In the genomic region with DNA sequence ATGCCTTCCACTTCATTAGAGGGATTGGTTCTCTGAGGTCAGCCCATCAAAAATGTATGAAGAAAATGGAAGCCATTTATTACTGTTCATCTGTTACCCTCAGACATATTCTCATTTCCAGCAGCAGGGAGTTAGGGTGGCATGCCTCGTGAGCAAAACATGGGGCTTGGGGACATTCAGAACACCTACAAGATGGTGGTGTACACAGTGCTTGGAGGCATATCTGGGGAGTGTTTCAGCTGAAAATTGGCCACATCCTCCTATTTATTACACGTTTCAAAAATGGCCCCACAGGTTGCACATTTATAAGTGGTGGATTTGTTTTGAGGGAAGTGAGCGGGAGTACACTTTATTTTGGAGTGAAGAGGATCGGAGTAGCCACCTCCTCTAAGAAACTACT, we compare ENCODE assay signal across 11 cellular contexts.
A peak's percentile ranks its signal among the peaks of the same experiment; 100 is the strongest.
DNase-seq lines count a peak whose midpoint lies in the region; ATAC-seq, FAIRE-seq and TF ChIP-seq lines count a peak whose summit lies in the region.
"Had no signal": no experiment of that assay in that cellular context is flagged by ENCODE, and none has a peak within 500 bp of the region (broad histone marks: within the 10 kb centered on the region; RNA-seq: fewer than 3 reads in every experiment).

No MANE protein-coding gene starts in this region.

- POLR2A ChIA-PET in A673 (lab: Charles Lee; ENCODE audit: low non-redundant PET) = no interaction called here
- POLR2A ChIA-PET in GM12878 (lab: Charles Lee) = interaction anchor here (0.6 kb wide), 1 partner anchor 63 kb away, joined by 3 read pairs; no protein-coding TSS in a partner anchor

- peaks cover 61% of the 10 kb centered on the region for H3K4me1 Mint-ChIP-seq in nephron progenitor cell

- H3K9me3 ChIP-seq in A673 (ENCODE audit: low read depth, low read length, poor library complexity, severe bottlenecking) (no peaks in the 10 kb centered on the region), GM12878 (replicated peaks; ENCODE audit: control insufficient read depth, insufficient read depth, low read length) (no peaks in the 10 kb centered on the region)

- H3K79me2 ChIP-seq in GM12878 (ENCODE audit: control insufficient read depth, insufficient read depth, low read length) = peaks cover 2% of the 10 kb centered on the region

- H3K4me2 ChIP-seq in GM12878 (ENCODE audit: control insufficient read depth, insufficient read depth) = peak overlapping the region; percentile 77

- TF ChIP-seq POLR2A in GM12878 (IDR thresholded peaks at IDR 0.05; ENCODE audit: low read depth, low read length) = no peak

- BruUV-seq in A673 (replicated peaks; lab: Mats Ljungman, UMichigan) (no TSS peak), GM12878 (replicated peaks; lab: Mats Ljungman, UMichigan) (no TSS peak)

- no peak for ATAC-seq in GM12878
- ATAC-seq in HG02885 (IDR thresholded peaks at IDR 0.05; ENCODE audit: poor library complexity, unreplicated experiment) = no peak
- no peak for ATAC-seq in sciatic nerve

- H3K4me1 ChIP-seq in A673 (ENCODE audit: insufficient read depth, low read length, poor library complexity, severe bottlenecking) = peaks cover 15% of the 10 kb centered on the region
- peaks cover 12% of the 10 kb centered on the region for H3K4me1 ChIP-seq in GM12878 (ENCODE audit: control insufficient read depth, insufficient read depth, low read length)

- TF ChIP-seq CTCF in A673 (conservative IDR thresholded peaks at IDR 0.05; ENCODE audit: low read depth, low read length) = no peak
- no peak for TF ChIP-seq CTCF in GM12875 (IDR thresholded peaks at IDR 0.05; ENCODE audit: borderline replicate concordance, insufficient read depth, low read depth, low read length)
- TF ChIP-seq CTCF in GM12878 (IDR thresholded peaks at IDR 0.05 in 2 of 3, conservative IDR thresholded peaks at IDR 0.05 in 1 of 3; ENCODE audit: control insufficient read depth in 2 of 3, extremely low read depth in 1 of 3, insufficient read depth in 1 of 3, low read depth in 3 of 3, low read length in 3 of 3) = no peak
- TF ChIP-seq CTCF in nephron progenitor cell (IDR thresholded peaks at IDR 0.05) = no peak

- FAIRE-seq in GM12878 (lab: Jason Lieb, UNC) = no peak

- WGBS in GM12878 (ENCODE audit: insufficient coverage, insufficient replicate concordance, low lambda C conversion rate, missing lambda C conversion rate) = 50% methylated on average over 4 of the region's 4 CpGs

- intact Hi-C loops in A673 (cut with micrococcal nuclease; ENCODE audit: unreplicated experiment) = no loop called here
- intact Hi-C loops in GM12878 (cut with micrococcal nuclease; ENCODE audit: unreplicated experiment) = loop anchor here (5.0 to 10.0 kb wide), 3 partner anchors 184 to 549 kb away; a partner anchor contains a TSS
- intact Hi-C loops in sciatic nerve (cut with DNase I) = no loop called here

- peak overlapping the region; percentile 60 for H3K4me3 ChIP-seq in A673 (ENCODE audit: low read depth, low read length, poor library complexity, severe bottlenecking)
- H3K4me3 ChIP-seq in GM12875 (ENCODE audit: low read depth, low read length) = peak overlapping the region; percentile 12
- H3K4me3 ChIP-seq in GM12878 = 0 out of 2 replicates have a peak overlapping the region, but pooled peaks have one; percentile 71

- no peak overlapping the region for H3K27ac Mint-ChIP-seq in nephron progenitor cell

- H3K4me3 Mint-ChIP-seq in nephron progenitor cell = peak overlapping the region; percentile 85

- no peaks in the 10 kb centered on the region for H3K36me3 ChIP-seq in A673 (ENCODE audit: insufficient read depth, low read length, poor library complexity, severe bottlenecking)
- H3K36me3 ChIP-seq in GM12878 (ENCODE audit: control insufficient read depth in 2 of 2, insufficient read depth in 2 of 2, low read length in 1 of 2) = no peaks in the 10 kb centered on the region
- H3K36me3 ChIP-seq: WERI-Rb-1 had no signal

- peak overlapping the region; percentile 19; the same call in 1 of the 2 replicates for H2AFZ ChIP-seq in GM12878 (ENCODE audit: control insufficient read depth, low read depth, low read length)

- no peaks in the 10 kb centered on the region for H4K20me1 ChIP-seq in GM12878 (ENCODE audit: control insufficient read depth, insufficient read depth)

- in situ Hi-C loops in GM12878 (cut with MboI) = loop anchor here (10.0 kb wide), 1 partner anchor 434 kb away; a partner anchor contains a TSS

- no peak for TF ChIP-seq RAD21 in GM12878 (IDR thresholded peaks at IDR 0.05; ENCODE audit: insufficient read depth, low read depth, low read length)

- no peak for TF ChIP-seq EP300 in GM12878 (IDR thresholded peaks at IDR 0.05; ENCODE audit: borderline replicate concordance in 1 of 2, control insufficient read depth in 1 of 2, low read depth in 2 of 2, low read length in 2 of 2)

- H3K27me3 ChIP-seq in A673 (replicated peaks; ENCODE audit: insufficient read depth, low read depth, low read length, poor library complexity) (no peaks in the 10 kb centered on the region), GM12878 (replicated peaks in 1 of 2; ENCODE audit: control insufficient read depth in 2 of 2, insufficient read depth in 2 of 2, low read length in 1 of 2) (no peaks in the 10 kb centered on the region; a peak in 1 of 4 replicates)

- CTCF ChIA-PET in A673 (lab: Charles Lee) = no interaction called here
- CTCF ChIA-PET in GM12878 (lab: Yijun Ruan, JAX) = interaction anchor here (0.7 to 1.5 kb wide), 6 partner anchors 9 to 668 kb away, joined by 3 to 4 read pairs (median 3); no protein-coding TSS in a partner anchor

- DNase-seq in A673 (ENCODE audit: low spot score) (no peak), GM12878 (ENCODE audit: low read depth, low spot score) (no peak), nephron progenitor cell (no peak), SK-N-DZ (ENCODE audit: low spot score) (no peak), NCI-H526 treated with DMSO at 0.1 percent for 48 hours (lab: John Stamatoyannopoulos, UW) (no peak), sciatic nerve (ENCODE audit: low spot score) (no peak)
- DNase-seq: DMS79 treated with DMSO at 0.1 percent for 48 hours, KG1, WERI-Rb-1 had no signal

- no peaks in the 10 kb centered on the region for H3K36me3 Mint-ChIP-seq in nephron progenitor cell (ENCODE audit: low read depth)

- RAD21 ChIA-PET in GM12878 (lab: Charles Lee; ENCODE audit: unreplicated experiment) = interaction anchor here (1.0 to 2.2 kb wide), 2 partner anchors 9 to 122 kb away, joined by 3 to 5 read pairs; a partner anchor contains a TSS

- H3K9me3 Mint-ChIP-seq in nephron progenitor cell = no peaks in the 10 kb centered on the region

- H3K27ac ChIP-seq in A673 (ENCODE audit: low read depth, low read length, poor library complexity, severe bottlenecking) (no peak overlapping the region), GM12878 (ENCODE audit: control insufficient read depth, insufficient read depth) (no peak overlapping the region)
- H3K27ac ChIP-seq: WERI-Rb-1 had no signal

- SMC1A ChIA-PET in GM12878 (lab: Charles Lee; ENCODE audit: uncharacterized antibody, unreplicated experiment) = interaction anchor here (1.0 to 1.4 kb wide), 2 partner anchors 10 to 206 kb away, joined by 3 read pairs; no protein-coding TSS in a partner anchor

- peaks cover 4% of the 10 kb centered on the region for H3K27me3 Mint-ChIP-seq in nephron progenitor cell (ENCODE audit: low read depth, poor library complexity)

- H3K9ac ChIP-seq in GM12878 (ENCODE audit: control insufficient read depth, insufficient read depth, low read length) = peak overlapping the region; percentile 1; the same call in 1 of the 2 replicates

TF ChIP-seq in GM12878, 131 proteins besides CTCF, POLR2A, EP300 and RAD21:
- TF ChIP-seq YY1 (IDR thresholded peaks at IDR 0.05; ENCODE audit: low read depth, low read length) = 0 out of 2 replicates have a peak, but pooled peaks have one; percentile 8
- TF ChIP-seq FOS (IDR thresholded peaks at IDR 0.05; ENCODE audit: borderline replicate concordance, extremely low read depth, insufficient read length) = no peak
- TF ChIP-seq DPF2 (IDR thresholded peaks at IDR 0.05) = no peak

Comparison
In these comparisons a context has a peak if more than half of its experiments do, and no peak if none do; other contexts are left out.
1. H3K4me3 ChIP-seq: peak in every context shown above with its lines; median percentile 71 in GM12878; 60 in A673; 12 in GM12875.